Comparison of ENCODE assay signal across 17 cellular contexts in genomic region chr3:195079636-195080035, GRCh38.
A peak's percentile ranks its signal among the peaks of the same experiment; 100 is the strongest.
DNase-seq lines count a peak whose midpoint lies in the region; ATAC-seq, FAIRE-seq and TF ChIP-seq lines count a peak whose summit lies in the region.
"Had no signal": no experiment of that assay in that cellular context is flagged by ENCODE, and none has a peak within 500 bp of the region (broad histone marks: within the 10 kb centered on the region; RNA-seq: fewer than 3 reads in every experiment).

No MANE protein-coding gene starts in this region.

- no peak overlapping the region for H3K27ac Mint-ChIP-seq in T-cell

- no peaks in the 10 kb centered on the region for H3K9me2 ChIP-seq in SK-N-SH

- no peak for TF ChIP-seq EP300 in SK-N-SH (IDR thresholded peaks at IDR 0.05; ENCODE audit: borderline replicate concordance in 1 of 2, low read depth in 1 of 2, low read length in 1 of 2)

- H3K27ac ChIP-seq in SK-N-SH (ENCODE audit: low read depth in 2 of 2, low read length in 1 of 2): no peak overlapping the region
- H3K27ac ChIP-seq: gastroesophageal sphincter, prostate gland, upper lobe of right lung, VCaP had no signal

- H3K4me2 ChIP-seq in SK-N-SH: no peak overlapping the region

- intact Hi-C loops in posterior vena cava (cut with DNase I): no loop called here

- FAIRE-seq in GM12891 (lab: Jason Lieb, UNC): peak; percentile 56
- FAIRE-seq: GM18507 had no signal

- POLR2A ChIA-PET in SK-N-SH (lab: Yijun Ruan, JAX) (no interaction called here), T-cell (lab: Charles Lee) (no interaction called here)

- no peaks in the 10 kb centered on the region for H3K9me3 ChIP-seq in SK-N-SH
- H3K9me3 ChIP-seq: gastroesophageal sphincter, mucosa of descending colon, prostate gland, upper lobe of right lung had no signal

- WGBS in SK-N-SH (ENCODE audit: low lambda C conversion rate): 81% methylated on average over 5 of the region's 5 CpGs

- no peak overlapping the region for H3K4me3 Mint-ChIP-seq in T-cell
- H3K4me3 Mint-ChIP-seq: CD8-positive, alpha-beta memory T cell; immature natural killer cell had no signal

- peaks cover 0 to 7% (median 6%) of the 10 kb centered on the region in 3 donors for H3K4me1 Mint-ChIP-seq in T-cell
- H3K4me1 Mint-ChIP-seq: CD8-positive, alpha-beta memory T cell had no signal

- H2AFZ ChIP-seq in SK-N-SH (ENCODE audit: low read depth): no peak overlapping the region

- ATAC-seq in T-cell (replicated peaks in 1 of 4): no peak
- ATAC-seq: activated naive CD4-positive, alpha-beta T cell treated with anti-CD3 and anti-CD28 coated beads, Interleukin-2, amount 50 U/mL, for 72 hours; mucosa of descending colon; upper lobe of right lung had no signal

- no peaks in the 10 kb centered on the region for H3K79me2 ChIP-seq in SK-N-SH (ENCODE audit: insufficient read depth)

- H3K27me3 Mint-ChIP-seq in T-cell: no peaks in the 10 kb centered on the region

- no peaks in the 10 kb centered on the region for H3K36me3 ChIP-seq in SK-N-SH (replicated peaks in 1 of 2; ENCODE audit: control insufficient read depth in 1 of 2, insufficient read depth in 2 of 2, low read length in 1 of 2)
- H3K36me3 ChIP-seq: gastroesophageal sphincter, prostate gland, upper lobe of right lung had no signal

- no peaks in the 10 kb centered on the region for H3F3A ChIP-seq in SK-N-SH (replicated peaks; ENCODE audit: insufficient read depth)

- TF ChIP-seq POLR2A in GM12891 (IDR thresholded peaks at IDR 0.05; ENCODE audit: low read depth, low read length): no peak

- H3K36me3 Mint-ChIP-seq in T-cell: no peaks in the 10 kb centered on the region
- H3K36me3 Mint-ChIP-seq: activated naive CD4-positive, alpha-beta T cell treated with anti-CD3 and anti-CD28 coated beads, Interleukin-2, amount 50 U/mL, for 72 hours had no signal

- no peaks in the 10 kb centered on the region for H3K9me3 Mint-ChIP-seq in T-cell
- H3K9me3 Mint-ChIP-seq: activated naive CD4-positive, alpha-beta T cell treated with anti-CD3 and anti-CD28 coated beads, Interleukin-2, amount 50 U/mL, for 72 hours; CD8-positive, alpha-beta memory T cell; immature natural killer cell had no signal

- TF ChIP-seq CTCF in fibroblast of villous mesenchyme (IDR thresholded peaks at IDR 0.05; ENCODE audit: insufficient read depth, low read depth, low read length) (no peak), SK-N-SH (IDR thresholded peaks at IDR 0.05) (no peak)

- no peak overlapping the region for H3K9ac ChIP-seq in SK-N-SH

- DNase-seq in GM12891 (ENCODE audit: insufficient read length, low spot score): no peak
- DNase-seq in NCI-H69 (lab: John Stamatoyannopoulos, UW): peak; percentile 12
- peak; percentile 43 for DNase-seq in fibroblast of villous mesenchyme (ENCODE audit: low read depth)
- DNase-seq in posterior vena cava (ENCODE audit: low spot score): peak; percentile 26
- no peak for DNase-seq in SHP77 (lab: John Stamatoyannopoulos, UW)
- DNase-seq in SK-N-SH: no peak
- no peak for DNase-seq in T-cell
- no peak for DNase-seq in islet precursor cell
- DNase-seq: immature natural killer cell, upper lobe of right lung had no signal

- peaks cover 0 to 67% of the 10 kb centered on the region in 2 experiments; a peak in 1 of 4 replicates for H3K4me1 ChIP-seq in SK-N-SH (ENCODE audit: control insufficient read depth in 1 of 2, insufficient read depth in 2 of 2, low read depth in 1 of 2, low read length in 1 of 2)
- H3K4me1 ChIP-seq: prostate gland had no signal

- CTCF ChIA-PET in SK-N-SH (lab: Yijun Ruan, JAX) (interaction anchor here (0.7 to 1.1 kb wide), 4 partner anchors 19 to 392 kb away, joined by 3 to 4 read pairs (median 4); no protein-coding TSS in a partner anchor), T-cell (lab: Charles Lee) (no interaction called here)

- H4K20me1 ChIP-seq in SK-N-SH (ENCODE audit: insufficient read depth): no peaks in the 10 kb centered on the region

- TF ChIP-seq RAD21 in SK-N-SH (IDR thresholded peaks at IDR 0.05; ENCODE audit: low read length): no peak

- H3K4me3 ChIP-seq in fibroblast of villous mesenchyme (ENCODE audit: low read depth, low read length): no peak overlapping the region
- H3K4me3 ChIP-seq in SK-N-SH (ENCODE audit: low read depth in 2 of 2, low read length in 1 of 2): no peak overlapping the region
- H3K4me3 ChIP-seq: gastroesophageal sphincter, mucosa of descending colon, prostate gland, upper lobe of right lung had no signal

- no peaks in the 10 kb centered on the region for H3K27me3 ChIP-seq in SK-N-SH (ENCODE audit: insufficient read depth)
- H3K27me3 ChIP-seq: gastroesophageal sphincter, upper lobe of right lung had no signal

TF ChIP-seq in GM12891, 5 proteins besides CTCF, POLR2A, EP300 and RAD21:
- TF ChIP-seq TAF1 (IDR thresholded peaks at IDR 0.05; ENCODE audit: low read depth, low read length): no peak
- peak; percentile 24; the same call in 1 of the 2 replicates for TF ChIP-seq SPI1 (IDR thresholded peaks at IDR 0.05; ENCODE audit: low read depth, low read length)
- no peak for TF ChIP-seq POU2F2 (IDR thresholded peaks at IDR 0.05; ENCODE audit: low read depth, low read length)
- TF ChIP-seq POLR2AphosphoS5 (IDR thresholded peaks at IDR 0.05; ENCODE audit: low read depth, low read length): no peak
- TF ChIP-seq PAX5 (IDR thresholded peaks at IDR 0.05; ENCODE audit: insufficient read depth, low read length, severe bottlenecking): no peak

TF ChIP-seq in SK-N-SH, 30 proteins besides CTCF, POLR2A, EP300 and RAD21:
- no peak for TF ChIP-seq MEF2A (IDR thresholded peaks at IDR 0.05; ENCODE audit: borderline replicate concordance, low read depth)
- no peak for TF ChIP-seq POLR2AphosphoS5 (IDR thresholded peaks at IDR 0.05; ENCODE audit: low read depth, low read length)
- no peak for TF ChIP-seq SMC3 (IDR thresholded peaks at IDR 0.05; ENCODE audit: low read depth, low read length)
- TF ChIP-seq GABPA (IDR thresholded peaks at IDR 0.05; ENCODE audit: low read depth): no peak
- no peak for TF ChIP-seq FOXM1 (IDR thresholded peaks at IDR 0.05; ENCODE audit: low read depth)
- TF ChIP-seq CHD2 (IDR thresholded peaks at IDR 0.05; ENCODE audit: low read length, partially characterized antibody): no peak
- no peak for TF ChIP-seq TAF1 (IDR thresholded peaks at IDR 0.05; ENCODE audit: borderline replicate concordance, low read depth, low read length)
- no peak for TF ChIP-seq RCOR1 (IDR thresholded peaks at IDR 0.05; ENCODE audit: low read length)
- TF ChIP-seq TEAD4 (IDR thresholded peaks at IDR 0.05; ENCODE audit: borderline replicate concordance, insufficient read depth): no peak
- no peak for TF ChIP-seq SIN3A (IDR thresholded peaks at IDR 0.05; ENCODE audit: borderline replicate concordance, low read depth, low read length)
- TF ChIP-seq, protein P1, sequence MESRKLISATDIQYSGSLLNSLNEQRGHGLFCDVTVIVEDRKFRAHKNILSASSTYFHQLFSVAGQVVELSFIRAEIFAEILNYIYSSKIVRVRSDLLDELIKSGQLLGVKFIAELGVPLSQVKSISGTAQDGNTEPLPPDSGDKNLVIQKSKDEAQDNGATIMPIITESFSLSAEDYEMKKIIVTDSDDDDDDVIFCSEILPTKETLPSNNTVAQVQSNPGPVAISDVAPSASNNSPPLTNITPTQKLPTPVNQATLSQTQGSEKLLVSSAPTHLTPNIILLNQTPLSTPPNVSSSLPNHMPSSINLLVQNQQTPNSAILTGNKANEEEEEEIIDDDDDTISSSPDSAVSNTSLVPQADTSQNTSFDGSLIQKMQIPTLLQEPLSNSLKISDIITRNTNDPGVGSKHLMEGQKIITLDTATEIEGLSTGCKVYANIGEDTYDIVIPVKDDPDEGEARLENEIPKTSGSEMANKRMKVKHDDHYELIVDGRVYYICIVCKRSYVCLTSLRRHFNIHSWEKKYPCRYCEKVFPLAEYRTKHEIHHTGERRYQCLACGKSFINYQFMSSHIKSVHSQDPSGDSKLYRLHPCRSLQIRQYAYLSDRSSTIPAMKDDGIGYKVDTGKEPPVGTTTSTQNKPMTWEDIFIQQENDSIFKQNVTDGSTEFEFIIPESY (IDR thresholded peaks at IDR 0.05; ENCODE audit: borderline replicate concordance, low read depth): no peak
- no peak for TF ChIP-seq NFIC (IDR thresholded peaks at IDR 0.05; ENCODE audit: borderline replicate concordance)
- no peak for TF ChIP-seq USF2 (IDR thresholded peaks at IDR 0.05; ENCODE audit: borderline replicate concordance, low read depth, low read length)
- no peak for TF ChIP-seq PBX3 (IDR thresholded peaks at IDR 0.05)
- no peak for TF ChIP-seq YY1 (IDR thresholded peaks at IDR 0.05; ENCODE audit: low read depth)

Comparison
In these comparisons a context has a peak if more than half of its experiments do, and no peak if none do; other contexts are left out.
1. DNase-seq: peak in NCI-H69 (single experiment), fibroblast of villous mesenchyme (single experiment) and posterior vena cava (single experiment); none in GM12891 (single experiment), SHP77 (0 of 2), SK-N-SH (single experiment), T-cell (0 of 34) and islet precursor cell (single experiment).